Comparison of ENCODE assay signal across 1 cellular context in genomic region chr14:100825691-100826331, GRCh38.
TF ChIP-seq lines count a peak whose summit lies in the region.

MEG3 (plus strand) TSS chr14:100826118.

TF ChIP-seq in WTC11, 78 proteins besides CTCF, POLR2A, EP300 and RAD21 (continued from another document):
- no peak for TF ChIP-seq AR (CRISPR knock-in tag; IDR thresholded peaks at IDR 0.05)
TF ChIP-seq in WTC11: peak in this region for 0.
